Comparison of ENCODE assay signal across 10 cellular contexts in genomic region chr5:128951301-128951700, GRCh38. TPM values are rescaled to one million over a fixed set of nuclear protein-coding genes. Genes with fewer than 3 reads are reported as not detected.
"Had no signal": no experiment of that assay in that cellular context is flagged by ENCODE, and none has a peak within 500 bp of the region (broad histone marks: within the 10 kb centered on the region; RNA-seq: fewer than 3 reads in every experiment).

No MANE protein-coding gene starts in this region.

RNA-seq across cellular contexts. Expression of gene SLC27A6, which starts 14.0 kb away (rescaled TPM):
- total RNA-seq: activated naive CD4-positive, alpha-beta T cell treated with anti-CD3 and anti-CD28 coated beads for 36 hours; activated naive CD4-positive, alpha-beta T cell treated with anti-CD3 and anti-CD28 coated beads, Interleukin-2, amount 50 U/mL, for 72 hours; activated naive CD8-positive, alpha-beta T cell treated with anti-CD3 and anti-CD28 coated beads for 36 hours; activated naive CD8-positive, alpha-beta T cell treated with anti-CD3 and anti-CD28 coated beads, Interleukin-2, amount 10 ng/mL, durations not matched to agents 7 days and 5 days; activated T-cell treated with anti-CD3 and anti-CD28 coated beads, Interleukin-2, amount 50 U/mL, for 4 hours; activated T-cell treated with anti-CD3 and anti-CD28 coated beads, Interleukin-2, amount 50 U/mL, for 72 hours; activated T-helper 1 cell treated with anti-CD3 and anti-CD28 coated beads, Interleukin-12 subunit alpha, Interleukin-12 subunit beta, Interleukin-2, Interleukin-4 antibody, amounts not matched to agents 30 ng/mL and 10 ng/mL and 1 ng/mL, durations not matched to agents 14 hours and 24 hours and 36 hours; activated T-helper 17 cell treated with anti-CD3 and anti-CD28 coated beads, Interleukin-2, amount 50 U/mL, for 72 hours; activated T-helper 2 cell treated with anti-CD3 and anti-CD28 coated beads, Interferon-gamma antibody, Interleukin-2, Interleukin-4, amounts not matched to agents 10 μg/mL and 5 μg/mL and 100 μg/mL, durations not matched to agents 14 hours and 24 hours and 36 hours had no signal
- polyA plus RNA-seq: aorta had no signal
